ENCODE assay signal across 14 cellular contexts in the genomic region with DNA sequence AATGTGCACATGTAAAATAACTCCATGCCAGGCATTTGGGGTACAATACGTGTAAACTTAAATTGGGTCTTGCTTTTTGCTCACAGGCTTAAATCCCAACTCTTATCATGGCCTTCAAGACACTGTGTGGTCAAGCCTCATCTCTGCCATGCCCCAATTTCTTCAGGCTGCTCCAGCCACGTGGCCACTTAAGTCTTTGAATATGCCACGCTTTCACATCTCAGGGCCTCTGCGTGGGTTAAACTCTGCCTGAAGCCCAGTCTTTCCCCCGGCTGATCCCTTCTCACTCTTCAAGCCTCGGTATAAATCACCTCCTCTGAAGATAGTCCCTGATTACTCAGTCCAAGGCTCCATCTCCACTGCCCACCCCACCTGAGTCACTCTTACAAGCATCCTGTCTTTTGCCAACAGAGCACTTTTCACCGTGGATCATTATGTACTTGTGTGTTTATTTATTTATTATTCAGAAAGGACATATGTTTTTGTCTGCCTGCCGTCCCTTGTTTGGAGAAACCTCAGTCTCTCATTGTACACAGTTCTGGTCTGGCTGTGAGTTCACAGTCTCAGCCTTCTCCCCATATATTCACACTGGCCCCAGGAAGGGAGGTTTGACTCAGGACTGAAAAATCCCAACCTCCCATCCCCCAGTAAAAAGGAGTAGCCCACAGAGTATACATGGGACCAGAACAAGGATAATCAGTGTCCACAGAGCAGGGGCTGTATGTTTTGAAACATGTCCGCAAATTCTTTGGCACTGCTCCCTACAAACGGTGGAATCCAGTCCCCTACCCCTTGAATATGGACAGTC.
DNase-seq lines count a peak whose midpoint lies in the region; ATAC-seq, FAIRE-seq and TF ChIP-seq lines count a peak whose summit lies in the region.
"Had no signal": no experiment of that assay in that cellular context is flagged by ENCODE, and none has a peak within 500 bp of the region (broad histone marks: within the 10 kb centered on the region; RNA-seq: fewer than 3 reads in every experiment).

No MANE protein-coding gene starts in this region.

- no peaks in the 10 kb centered on the region for H4K20me1 ChIP-seq in PC-3 (ENCODE audit: low read length)
- no peaks in the 10 kb centered on the region for H4K20me1 ChIP-seq in H1 (replicated peaks in 1 of 2; ENCODE audit: control insufficient read depth in 1 of 2, insufficient read depth in 2 of 2, low read length in 2 of 2)

- H2AK5ac ChIP-seq in H1 (ENCODE audit: low read depth, low read length), result no peak overlapping the region

- no peak overlapping the region for H3K4ac ChIP-seq in H1 (replicated peaks; ENCODE audit: insufficient read length, low read depth, low read length)

- DNase-seq in AG20443 (ENCODE audit: low spot score) (peak; percentile 73), PC-3 (peak; percentile 86), H1 (ENCODE audit: low read depth in 1 of 2, low spot score in 2 of 2) (no peak), sciatic nerve (ENCODE audit: low spot score) (no peak), NAMALWA (ENCODE audit: low spot score) (no peak), NCI-H1417 (lab: John Stamatoyannopoulos, UW) (no peak)
- DNase-seq: CD4-positive, CD25-positive, alpha-beta regulatory T cell; natural killer cell; NCI-H1694; stimulated activated CD4-positive, alpha-beta T cell treated with anti-CD3 and anti-CD28 coated beads, Interleukin-2, amount 100 ng/mL, for 24 hours; stimulated activated naive CD8-positive, alpha-beta T cell treated with anti-CD3 and anti-CD28 coated beads, Interleukin-15, Interleukin-2, amounts not matched to agents 100 U/mL and 50 U/mL, for 24 hours had no signal

- H4K8ac ChIP-seq in H1 (ENCODE audit: extremely low read depth, insufficient read depth, low read length), result no peak overlapping the region

- peaks cover 30% of the 10 kb centered on the region for H3K4me1 ChIP-seq in PC-3 (ENCODE audit: insufficient read depth, low read length)
- H3K4me1 ChIP-seq in H1 (replicated peaks in 1 of 4; ENCODE audit: control insufficient read depth in 3 of 4, insufficient read depth in 4 of 4, low read length in 3 of 4), result peaks cover 3 to 21% (median 15%) of the 10 kb centered on the region in 4 experiments
- peaks cover 28% of the 10 kb centered on the region for H3K4me1 ChIP-seq in mesodermal cell (ENCODE audit: control insufficient read depth, insufficient read depth, low read length, poor library complexity, severe bottlenecking)

- no peak for TF ChIP-seq POLR2A in H1 (IDR thresholded peaks at IDR 0.05; ENCODE audit: control extremely low read depth in 1 of 2, low read depth in 2 of 2, low read length in 2 of 2)

- POLR2A ChIA-PET in PC-3 (lab: Charles Lee; ENCODE audit: unreplicated experiment), result no interaction called here
- POLR2A ChIA-PET in H1 (lab: Charles Lee; ENCODE audit: partially characterized antibody), result interaction anchor here (1.1 to 2.1 kb wide), 2 partner anchors 17 to 26 kb away, joined by 3 to 8 read pairs; no protein-coding TSS in a partner anchor

- no peak overlapping the region for H3K14ac ChIP-seq in H1 (ENCODE audit: insufficient read length)

- no peak overlapping the region for H4K91ac ChIP-seq in H1 (replicated peaks; ENCODE audit: insufficient read length, low read length)

- H3K4me3 ChIP-seq in PC-3 (ENCODE audit: low read length) (no peak overlapping the region), H1 (ENCODE audit: extremely low read depth in 1 of 4, insufficient read depth in 2 of 4, low read depth in 3 of 4, low read length in 4 of 4) (no peak overlapping the region), mesodermal cell (ENCODE audit: extremely low read depth, insufficient read depth, low read length, poor library complexity, severe bottlenecking) (no peak overlapping the region)
- H3K4me3 ChIP-seq: GM12878 had no signal

- peak; percentile 89 for ATAC-seq in PC-3
- no peak for ATAC-seq in sciatic nerve
- no peak for ATAC-seq in HG03139 (IDR thresholded peaks at IDR 0.05; ENCODE audit: unreplicated experiment)
- ATAC-seq: GM12878; natural killer cell; stimulated activated naive CD8-positive, alpha-beta T cell treated with anti-CD3 and anti-CD28 coated beads, Interleukin-15, Interleukin-2, amounts not matched to agents 100 U/mL and 50 U/mL, for 24 hours had no signal

- TF ChIP-seq CTCF in PC-3 (conservative IDR thresholded peaks at IDR 0.05; ENCODE audit: low read depth, low read length), result no peak
- TF ChIP-seq CTCF in H1 (IDR thresholded peaks at IDR 0.05; ENCODE audit: control extremely low read depth in 1 of 3, insufficient read depth in 1 of 3, low read depth in 1 of 3, low read length in 3 of 3), result no peak

- H2BK12ac ChIP-seq in H1 (ENCODE audit: low read depth, low read length), result no peak overlapping the region; the same call in 1 of the 2 replicates

- H3K27me3 ChIP-seq in PC-3 (ENCODE audit: low read length) (no peaks in the 10 kb centered on the region), H1 (replicated peaks in 1 of 4; ENCODE audit: control insufficient read depth in 3 of 4, extremely low read depth in 1 of 4, insufficient read depth in 3 of 4, low read length in 3 of 4) (no peaks in the 10 kb centered on the region; a peak in 1 of 7 replicates)

- H3K36me3 ChIP-seq in PC-3 (ENCODE audit: low read depth, low read length) (no peaks in the 10 kb centered on the region), H1 (ENCODE audit: control insufficient read depth in 2 of 4, insufficient read depth in 4 of 4, low read length in 3 of 4) (no peaks in the 10 kb centered on the region), mesodermal cell (ENCODE audit: control insufficient read depth, insufficient read depth, low read length) (no peaks in the 10 kb centered on the region)

- no peak overlapping the region for H2BK120ac ChIP-seq in H1 (replicated peaks; ENCODE audit: low read depth, low read length)

- H3K4me2 ChIP-seq in PC-3 (ENCODE audit: low read length) (peak overlapping the region; percentile 56), H1 (ENCODE audit: insufficient read depth in 1 of 2, low read depth in 2 of 2, low read length in 2 of 2) (no peak overlapping the region)

- no peak overlapping the region for H3K23ac ChIP-seq in H1 (ENCODE audit: insufficient read length)

- H3K9me3 ChIP-seq in PC-3 (ENCODE audit: low read length), result no peaks in the 10 kb centered on the region
- H3K9me3 ChIP-seq in H1 (ENCODE audit: insufficient read depth in 2 of 2, low read depth in 1 of 2, low read length in 1 of 2), result no peaks in the 10 kb centered on the region
- H3K9me3 ChIP-seq in mesodermal cell (ENCODE audit: control insufficient read depth, low read length), result no peaks in the 10 kb centered on the region

- no peak for TF ChIP-seq EP300 in H1 (IDR thresholded peaks at IDR 0.05; ENCODE audit: borderline replicate concordance in 1 of 2, low read depth in 2 of 2, low read length in 2 of 2)

- H3K79me1 ChIP-seq in H1 (ENCODE audit: low read depth, low read length), result no peaks in the 10 kb centered on the region

- TF ChIP-seq RAD21 in H1 (IDR thresholded peaks at IDR 0.05 in 1 of 2, conservative IDR thresholded peaks at IDR 0.05 in 1 of 2; ENCODE audit: low read depth in 2 of 2, low read length in 2 of 2), result no peak

- no peak overlapping the region for H2BK5ac ChIP-seq in H1 (ENCODE audit: low read depth, low read length)

- FAIRE-seq in H1 (lab: Jason Lieb, UNC), result no peak
- FAIRE-seq: GM12878 had no signal

- 92% methylated on average over 10 of the region's 10 CpGs; no CpG with 5 or more reads in 1 of the 2 experiments for WGBS in H1 (ENCODE audit: extremely low coverage in 1 of 2, insufficient coverage in 1 of 2, insufficient read length in 1 of 2, insufficient replicate concordance in 2 of 2, low coverage in 1 of 2, low lambda C conversion rate in 2 of 2, missing lambda C conversion rate in 1 of 2), 2 experiments
- WGBS in mesodermal cell (ENCODE audit: insufficient coverage in 2 of 2), 2 experiments, result 70 to 71% methylated on average over 6 to 7 of the region's 10 CpGs

- no peak overlapping the region for H2BK15ac ChIP-seq in H1 (ENCODE audit: low read length)

- H3K79me2 ChIP-seq in PC-3 (ENCODE audit: low read length) (no peaks in the 10 kb centered on the region), H1 (ENCODE audit: control insufficient read depth in 1 of 2, insufficient read depth in 2 of 2, low read length in 2 of 2) (no peaks in the 10 kb centered on the region)

- H3K23me2 ChIP-seq in H1 (ENCODE audit: low read depth, low read length), result peaks cover 7% of the 10 kb centered on the region; the same call in 1 of the 2 replicates

- CTCF ChIA-PET in PC-3 (lab: Charles Lee), result no interaction called here
- CTCF ChIA-PET in H1 (lab: Charles Lee; ENCODE audit: partially characterized antibody), result no interaction called here

- no TSS peak for BruUV-seq in PC-3 (replicated peaks; lab: Mats Ljungman, UMichigan)

- H3K9ac ChIP-seq in PC-3 (ENCODE audit: low read length) (peak overlapping the region; percentile 54), H1 (replicated peaks in 1 of 4; ENCODE audit: extremely low read depth in 1 of 4, low read depth in 3 of 4, low read length in 3 of 4) (no peak overlapping the region)

- H4K5ac ChIP-seq in H1 (ENCODE audit: insufficient read length, low read depth, low read length), result no peak overlapping the region

- H3K56ac ChIP-seq in H1 (replicated peaks; ENCODE audit: insufficient read length, low read depth, low read length), result no peak overlapping the region

- H2BK20ac ChIP-seq in H1 (ENCODE audit: low read length), result no peak overlapping the region

- H3K27ac ChIP-seq in PC-3 (ENCODE audit: low read length) (peak overlapping the region; percentile 92), H1 (ENCODE audit: low read depth, low read length) (no peak overlapping the region), mesodermal cell (ENCODE audit: low read depth, low read length, severe bottlenecking) (peak overlapping the region; percentile 92)

- H3K9me2 ChIP-seq in PC-3 (replicated peaks; ENCODE audit: low read length), result no peaks in the 10 kb centered on the region

- H3F3A ChIP-seq in PC-3 (ENCODE audit: low read length, unreplicated experiment), result no peaks in the 10 kb centered on the region

- intact Hi-C loops in PC-3 (cut with micrococcal nuclease) (no loop called here), sciatic nerve (cut with DNase I) (no loop called here)

- peak overlapping the region; percentile 12; the same call in 1 of the 2 replicates for H3K18ac ChIP-seq in H1 (ENCODE audit: extremely low read depth, low read length)

- H2AFZ ChIP-seq in PC-3 (ENCODE audit: low read length) (peak overlapping the region; percentile 65), H1 (ENCODE audit: low read length) (peak overlapping the region; percentile 58; the same call in 1 of the 2 replicates)

TF ChIP-seq in H1, 55 proteins besides CTCF, POLR2A, EP300 and RAD21:
- TF ChIP-seq TCF12 (IDR thresholded peaks at IDR 0.05; ENCODE audit: low read depth, low read length), result no peak
- no peak for TF ChIP-seq SIRT6 (IDR thresholded peaks at IDR 0.05; ENCODE audit: low read length)
- no peak for TF ChIP-seq FOSL1 (IDR thresholded peaks at IDR 0.05; ENCODE audit: insufficient read depth, low read depth, low read length)
- no peak for TF ChIP-seq POU5F1 (IDR thresholded peaks at IDR 0.05; ENCODE audit: low read depth, low read length)
- TF ChIP-seq SIN3A (conservative IDR thresholded peaks at IDR 0.05 in 1 of 2, IDR thresholded peaks at IDR 0.05 in 1 of 2; ENCODE audit: low read depth in 1 of 2, low read length in 2 of 2), result no peak
TF ChIP-seq in H1: peak in this region for 0.

Comparison
In these comparisons a context has a peak if more than half of its experiments do, and no peak if none do; other contexts are left out.
1. DNase-seq: peak in AG20443 (single experiment) and PC-3 (single experiment); none in H1 (0 of 2), sciatic nerve (single experiment), NAMALWA (single experiment) and NCI-H1417 (0 of 3).